ENCODE assay signal across 8 cellular contexts in the genomic region with DNA sequence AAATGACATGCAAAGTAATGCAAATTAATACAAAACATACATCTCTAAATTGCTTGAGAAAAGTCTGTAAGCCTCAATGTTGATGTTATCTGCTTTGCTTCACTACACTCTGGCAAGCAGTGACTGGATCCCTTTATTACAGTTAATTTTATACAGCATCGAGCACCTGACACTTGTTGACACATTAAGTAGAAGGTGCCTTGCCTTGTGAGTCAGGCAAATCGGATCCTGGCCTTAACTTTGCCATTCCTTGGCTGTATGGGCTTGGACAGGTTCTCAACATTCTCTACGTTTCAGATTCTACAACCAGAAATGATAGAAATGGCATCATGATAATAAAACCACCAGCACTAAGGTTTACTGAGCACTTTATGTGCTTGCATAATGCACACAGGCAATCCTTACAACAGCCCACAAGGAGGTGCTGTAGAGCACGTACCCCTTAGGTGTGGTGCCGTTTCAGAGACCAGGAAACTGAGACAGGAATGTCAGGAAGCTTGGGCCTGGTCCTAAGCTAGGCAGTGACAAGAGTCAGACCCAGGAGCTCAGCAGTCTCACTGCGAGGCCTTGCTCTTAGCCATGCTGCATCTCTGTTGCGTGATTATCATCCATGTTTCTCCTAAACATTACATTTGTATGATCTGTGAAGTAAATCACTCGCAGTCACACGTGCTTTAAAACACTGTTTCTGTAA. TPM values are rescaled to one million over a fixed set of nuclear protein-coding genes. Genes with fewer than 3 reads are reported as not detected.
A peak's percentile ranks its signal among the peaks of the same experiment; 100 is the strongest.
DNase-seq lines count a peak whose midpoint lies in the region; ATAC-seq and TF ChIP-seq lines count a peak whose summit lies in the region.

No MANE protein-coding gene starts in this region.

- H3K4me3 ChIP-seq in IMR-90 (ENCODE audit: insufficient read depth, low read depth, low read length) (no peak overlapping the region), adrenal gland (no peak overlapping the region)

- peak overlapping the region; percentile 36; the same call in 1 of the 2 replicates for H2BK120ac ChIP-seq in IMR-90 (ENCODE audit: low read depth, low read length)

- peak overlapping the region; percentile 76 for H2AFZ ChIP-seq in IMR-90 (replicated peaks; ENCODE audit: low read length, poor library complexity)

- H3K79me1 ChIP-seq in IMR-90 (ENCODE audit: low read depth in 1 of 2, low read length in 2 of 2) = peaks cover 3 to 47% of the 10 kb centered on the region in 2 experiments; a peak in 3 of 4 replicates

- in situ Hi-C loops in IMR-90 (cut with MboI; ENCODE audit: low sequenced_read_pairs) = no loop called here

- intact Hi-C loops in IMR-90 (cut with micrococcal nuclease) = loop anchor here (2.0 to 10.0 kb wide), 7 partner anchors 95 to 1765 kb away; partner anchors contain the start of genes F2RL1, GFM2 and NSA2
- intact Hi-C loops in adrenal gland (cut with DNase I) = loop anchor here in 1 of 2 donors (10.0 kb wide), 1 partner anchor 185 kb away; the partner anchor contains the start of gene ANKRD31

- H3K23ac ChIP-seq in IMR-90 (ENCODE audit: low read depth, low read length) = peak overlapping the region; percentile 30; the same call in 1 of the 2 replicates

- H3K56ac ChIP-seq in IMR-90 (ENCODE audit: extremely low read depth, insufficient read depth, low read length) = no peak overlapping the region

- no peak for ATAC-seq in IMR-90 (ENCODE audit: low read depth)
- ATAC-seq in HG03039 (IDR thresholded peaks at IDR 0.05; ENCODE audit: unreplicated experiment) = no peak
- ATAC-seq in GM19397 (IDR thresholded peaks at IDR 0.05; ENCODE audit: unreplicated experiment) = no peak

- H4K20me1 ChIP-seq in IMR-90 (ENCODE audit: insufficient read depth, low read length) = peaks cover 7% of the 10 kb centered on the region; the same call in 1 of the 2 replicates

- H3K4ac ChIP-seq in IMR-90 (ENCODE audit: low read depth, low read length) = peak overlapping the region; percentile 31

- CTCF ChIA-PET in IMR-90 (lab: Yijun Ruan, JAX) = interaction anchor here (0.6 to 1.4 kb wide), 10 partner anchors 10 to 374 kb away, joined by 3 to 7 read pairs (median 4); partner anchors contain the start of gene ANKRD31

- H2AK9ac ChIP-seq in IMR-90 (replicated peaks; ENCODE audit: low read depth, low read length, poor library complexity) = no peak overlapping the region

- DNase-seq in DMS53 (lab: John Stamatoyannopoulos, UW) (peak; percentile 82), IMR-90 (peak; percentile 62), SW 1271 (lab: John Stamatoyannopoulos, UW) (peak; percentile 37 to 68), adrenal gland (peak; percentile 39 to 75 (median 59)), hepatic stellate cell (ENCODE audit: low spot score) (peak; percentile 52)
- DNase-seq in stimulated activated CD4-positive, alpha-beta T cell treated with anti-CD3 and anti-CD28 coated beads, Interleukin-2, amount 100 ng/mL, for 4 hours (ENCODE audit: low read depth) = peak; percentile 63

- BruUV-seq in IMR-90 (replicated peaks; lab: Mats Ljungman, UMichigan) = no TSS peak

- H3K27ac ChIP-seq in IMR-90 (ENCODE audit: insufficient read depth, low read length) (no peak overlapping the region), adrenal gland (no peak overlapping the region)

- H3K36me3 ChIP-seq in IMR-90 (ENCODE audit: control insufficient read depth, insufficient read depth, low read length) (peaks cover 6% of the 10 kb centered on the region; the same call in 1 of the 2 replicates), adrenal gland (replicated peaks in 1 of 2) (no peaks in the 10 kb centered on the region)

- TF ChIP-seq POLR2A in IMR-90 (IDR thresholded peaks at IDR 0.05; ENCODE audit: low read depth, low read length) = no peak
- no peak for TF ChIP-seq POLR2A in adrenal gland (IDR thresholded peaks at IDR 0.05)

- dilution Hi-C loops in IMR-90 (cut with HindIII; ENCODE audit: low sequenced_read_pairs, unreplicated experiment) = no loop called here

- H3K27me3 ChIP-seq in IMR-90 (ENCODE audit: control insufficient read depth, insufficient read depth, low read length) = no peaks in the 10 kb centered on the region
- H3K27me3 ChIP-seq in adrenal gland = no peaks in the 10 kb centered on the region

- peak overlapping the region; percentile 8; the same call in 1 of the 2 replicates for H3K18ac ChIP-seq in IMR-90 (ENCODE audit: low read depth, low read length)

- H3K9me1 ChIP-seq in IMR-90 (ENCODE audit: insufficient read depth, low read length) = peaks cover 27% of the 10 kb centered on the region

- TF ChIP-seq RAD21 in IMR-90 (IDR thresholded peaks at IDR 0.05; ENCODE audit: low read length) = peak; percentile 49

- H4K8ac ChIP-seq in IMR-90 (ENCODE audit: low read depth in 2 of 2, low read length in 2 of 2) = peak overlapping the region in 1 of 2 experiments; percentile 64; a peak in 2 of 4 replicates

- no peak overlapping the region for H4K91ac ChIP-seq in IMR-90 (ENCODE audit: insufficient read depth, low read depth, low read length)

- H3K4me1 ChIP-seq in IMR-90 (ENCODE audit: control insufficient read depth, insufficient read depth, low read length) = peaks cover 20% of the 10 kb centered on the region
- H3K4me1 ChIP-seq in adrenal gland (replicated peaks in 1 of 2) = peaks cover 0 to 15% of the 10 kb centered on the region in 2 donors

- peak overlapping the region; percentile 53 for H2AK5ac ChIP-seq in IMR-90 (ENCODE audit: low read depth, low read length)

- no peak overlapping the region for H3K9ac ChIP-seq in IMR-90 (ENCODE audit: low read depth, low read length)

- peak overlapping the region; percentile 0; the same call in 1 of the 3 replicates for H2BK15ac ChIP-seq in IMR-90 (ENCODE audit: low read depth, low read length)

- no CpG with 5 or more reads among the region's 9 CpGs for WGBS in IMR-90 (ENCODE audit: extremely low coverage in 2 of 2, insufficient read length in 1 of 2), 2 experiments
- WGBS in adrenal gland, 4 donors = 48 to 78% (median 62%) methylated on average over 6 to 9 of the region's 9 CpGs

- no peak overlapping the region for H2BK5ac ChIP-seq in IMR-90 (ENCODE audit: low read depth, low read length, poor library complexity, severe bottlenecking)

- POLR2A ChIA-PET in IMR-90 (lab: Charles Lee; ENCODE audit: unreplicated experiment) = no interaction called here

- no peak overlapping the region for H3K4me2 ChIP-seq in IMR-90 (ENCODE audit: low read depth, low read length)

- H3K14ac ChIP-seq in IMR-90 (replicated peaks; ENCODE audit: low read depth, low read length) = no peak overlapping the region

- peak; percentile 73 for TF ChIP-seq CTCF in IMR-90 (conservative IDR thresholded peaks at IDR 0.05; ENCODE audit: low read depth, low read length)
- peak; percentile 50 to 74 (median 68) for TF ChIP-seq CTCF in adrenal gland (IDR thresholded peaks at IDR 0.05)

- peak overlapping the region; percentile 9; the same call in 1 of the 2 replicates for H2BK20ac ChIP-seq in IMR-90 (ENCODE audit: low read depth, low read length)

- no peaks in the 10 kb centered on the region for H3K9me3 ChIP-seq in IMR-90 (ENCODE audit: control insufficient read depth, insufficient read depth, low read length)
- H3K9me3 ChIP-seq in adrenal gland (replicated peaks in 1 of 3) = no peaks in the 10 kb centered on the region

- H4K5ac ChIP-seq in IMR-90 (ENCODE audit: low read depth, low read length) = peak overlapping the region; percentile 13

TF ChIP-seq in IMR-90, 13 proteins besides CTCF, POLR2A, EP300 and RAD21:
- TF ChIP-seq CEBPB (IDR thresholded peaks at IDR 0.05; ENCODE audit: low read depth, low read length) = peak; percentile 79
- no peak for TF ChIP-seq MXI1 (IDR thresholded peaks at IDR 0.05; ENCODE audit: borderline replicate concordance, low read depth, low read length)
- no peak for TF ChIP-seq MAFK (IDR thresholded peaks at IDR 0.05; ENCODE audit: low read depth, low read length)
- TF ChIP-seq SMC3 (IDR thresholded peaks at IDR 0.05; ENCODE audit: low read depth, low read length) = peak; percentile 52
- TF ChIP-seq, protein P1, sequence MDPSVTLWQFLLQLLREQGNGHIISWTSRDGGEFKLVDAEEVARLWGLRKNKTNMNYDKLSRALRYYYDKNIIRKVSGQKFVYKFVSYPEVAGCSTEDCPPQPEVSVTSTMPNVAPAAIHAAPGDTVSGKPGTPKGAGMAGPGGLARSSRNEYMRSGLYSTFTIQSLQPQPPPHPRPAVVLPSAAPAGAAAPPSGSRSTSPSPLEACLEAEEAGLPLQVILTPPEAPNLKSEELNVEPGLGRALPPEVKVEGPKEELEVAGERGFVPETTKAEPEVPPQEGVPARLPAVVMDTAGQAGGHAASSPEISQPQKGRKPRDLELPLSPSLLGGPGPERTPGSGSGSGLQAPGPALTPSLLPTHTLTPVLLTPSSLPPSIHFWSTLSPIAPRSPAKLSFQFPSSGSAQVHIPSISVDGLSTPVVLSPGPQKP (IDR thresholded peaks at IDR 0.05; ENCODE audit: borderline replicate concordance, low read depth, low read length) = no peak

RNA-seq across cellular contexts. Expression of gene GCNT4, which starts 2.6 kb away (rescaled TPM):
- total RNA-seq in IMR-90 (2012; rRNA removed) = 1.8 and 2.5 TPM in 2 replicates
- polyA plus RNA-seq in IMR-90 (2012; rRNA removed) = 0.39 and 0.46 TPM in 2 replicates
- 0.04 and 0.05 TPM in 2 replicates for polyA plus RNA-seq in IMR-90 (2012; cell fraction: cytosol; rRNA removed)
- 0.05 and 0.91 TPM in 2 replicates for polyA plus RNA-seq in IMR-90 (2012; cell fraction: nucleus; rRNA removed; ENCODE audit: low replicate concordance)
- 1 to 10 TPM in 5 of 8 donors, under 1 TPM in 3; 0.24 to 2.8 (median 1.4) TPM for total RNA-seq in adrenal gland
- polyA plus RNA-seq in adrenal gland = under 1 TPM; 0.27 to 0.60 (median 0.32) TPM
